ENCODE assay signal across 8 cellular contexts in genomic region chr5:65480306-65480865, GRCh38. TPM values are rescaled to one million over a fixed set of nuclear protein-coding genes. Genes with fewer than 3 reads are reported as not detected.
DNase-seq lines count a peak whose midpoint lies in the region; ATAC-seq and TF ChIP-seq lines count a peak whose summit lies in the region.

No MANE protein-coding gene starts in this region.

- H3K4me3 Mint-ChIP-seq in T-cell = no peak overlapping the region
- no peak overlapping the region for H3K4me3 Mint-ChIP-seq in stimulated activated naive B cell treated with anti-CD40 and anti-IgM and Interleukin-4, amounts not matched to agents 10 μg/mL and 1 μg/mL and 100 μg/mL, for 72 hours

- H3K27me3 Mint-ChIP-seq in T-cell = no peaks in the 10 kb centered on the region
- no peaks in the 10 kb centered on the region for H3K27me3 Mint-ChIP-seq in stimulated activated naive B cell treated with anti-CD40 and anti-IgM and Interleukin-4, amounts not matched to agents 10 μg/mL and 1 μg/mL and 100 μg/mL, for 72 hours

- no peak for TF ChIP-seq CTCF in right lobe of liver (IDR thresholded peaks at IDR 0.05)

- H3K4me3 ChIP-seq in duodenal mucosa (ENCODE audit: low read depth in 1 of 2, low read length in 2 of 2) (peak overlapping the region; percentile 72 to 81), right lobe of liver (peak overlapping the region; percentile 23 to 32 (median 30))

- POLR2A ChIA-PET in T-cell (lab: Charles Lee) = interaction anchor here (0.6 to 0.9 kb wide), 4 partner anchors 82 to 698 kb away, joined by 3 to 6 read pairs (median 4); no protein-coding TSS in a partner anchor

- CTCF ChIA-PET in T-cell (lab: Charles Lee) = interaction anchor here (0.5 to 1.9 kb wide), 5 partner anchors 65 to 856 kb away, joined by 3 to 15 read pairs (median 6); partner anchors contain the start of genes CENPK (in 1 of the 2) and PPWD1 (in 1 of the 2)

- H3K4me1 ChIP-seq in duodenal mucosa (ENCODE audit: control insufficient read depth in 1 of 2, insufficient read depth in 2 of 2, low read length in 2 of 2) (peaks cover 5 to 18% of the 10 kb centered on the region in 2 donors), right lobe of liver (peaks cover 0 to 15% (median 5%) of the 10 kb centered on the region in 4 donors)

- DNase-seq in ACHN = peak; percentile 70
- DNase-seq in KBM-7 = peak; percentile 65
- DNase-seq in T-cell = peak in 26 of 34 experiments; percentile 4 to 61 (median 22)
- DNase-seq in right lobe of liver = peak; percentile 80 to 90 (median 87)
- no peak for DNase-seq in stimulated activated naive B cell treated with anti-CD40 and anti-IgM and Interleukin-4, amounts not matched to agents 10 μg/mL and 1 μg/mL and 100 μg/mL, for 72 hours
- no peak for DNase-seq in NCI-H1436 treated with DMSO at 0.1 percent for 48 hours (lab: John Stamatoyannopoulos, UW)

- no peaks in the 10 kb centered on the region for H3K9me3 ChIP-seq in duodenal mucosa (ENCODE audit: control insufficient read depth in 1 of 2, low read length in 2 of 2)
- H3K9me3 ChIP-seq in right lobe of liver = no peaks in the 10 kb centered on the region

- no peak overlapping the region for H3K27ac ChIP-seq in duodenal mucosa (ENCODE audit: low read depth, low read length)
- peak overlapping the region; percentile 30 to 95 (median 92) for H3K27ac ChIP-seq in right lobe of liver

- under 1% methylated on average over 15 of the region's 15 CpGs for WGBS in right lobe of liver (ENCODE audit: insufficient coverage, low coverage, low lambda C conversion rate, missing lambda C conversion rate)

- H3K27ac Mint-ChIP-seq in T-cell = no peak overlapping the region
- no peak overlapping the region for H3K27ac Mint-ChIP-seq in stimulated activated naive B cell treated with anti-CD40 and anti-IgM and Interleukin-4, amounts not matched to agents 10 μg/mL and 1 μg/mL and 100 μg/mL, for 72 hours

- H3K36me3 ChIP-seq in duodenal mucosa (ENCODE audit: control insufficient read depth in 1 of 2, insufficient read depth in 2 of 2, low read length in 2 of 2) (no peaks in the 10 kb centered on the region), right lobe of liver (no peaks in the 10 kb centered on the region)

- H3K9me3 Mint-ChIP-seq in T-cell = no peaks in the 10 kb centered on the region
- no peaks in the 10 kb centered on the region for H3K9me3 Mint-ChIP-seq in stimulated activated naive B cell treated with anti-CD40 and anti-IgM and Interleukin-4, amounts not matched to agents 10 μg/mL and 1 μg/mL and 100 μg/mL, for 72 hours

- H3K27me3 ChIP-seq in duodenal mucosa (ENCODE audit: control insufficient read depth in 1 of 2, insufficient read depth in 2 of 2, low read length in 2 of 2) = no peaks in the 10 kb centered on the region
- H3K27me3 ChIP-seq in right lobe of liver = no peaks in the 10 kb centered on the region

- no peaks in the 10 kb centered on the region for H3K36me3 Mint-ChIP-seq in T-cell
- H3K36me3 Mint-ChIP-seq in stimulated activated naive B cell treated with anti-CD40 and anti-IgM and Interleukin-4, amounts not matched to agents 10 μg/mL and 1 μg/mL and 100 μg/mL, for 72 hours = no peaks in the 10 kb centered on the region

- peaks cover 10 to 18% (median 14%) of the 10 kb centered on the region in 3 donors for H3K4me1 Mint-ChIP-seq in T-cell
- H3K4me1 Mint-ChIP-seq in stimulated activated naive B cell treated with anti-CD40 and anti-IgM and Interleukin-4, amounts not matched to agents 10 μg/mL and 1 μg/mL and 100 μg/mL, for 72 hours = peaks cover 3 to 9% of the 10 kb centered on the region in 2 donors

- in situ Hi-C loops in ACHN (cut with HindIII; ENCODE audit: low pct_ligation_motif_present, low pct_unique_long_range_greater_than_20kb, low sequenced_read_pairs) (loop anchor here (25.0 kb wide), 1 partner anchor 668 kb away; no protein-coding TSS in a partner anchor), KBM-7 (cut with MboI; ENCODE audit: low pct_unique_long_range_greater_than_20kb, low sequenced_read_pairs) (loop anchor here (25.0 kb wide), 2 partner anchors 393 to 668 kb away; no protein-coding TSS in a partner anchor)

- ATAC-seq in GM18517 (IDR thresholded peaks at IDR 0.05; ENCODE audit: unreplicated experiment) (peak; percentile 29), T-cell (replicated peaks in 1 of 4) (peak; percentile 21 to 42 (median 32)), right lobe of liver (peak; percentile 64 to 82 (median 72))
- peak; percentile 36 to 39 for ATAC-seq in stimulated activated naive B cell treated with anti-CD40 and anti-IgM and Interleukin-4, amounts not matched to agents 10 μg/mL and 1 μg/mL and 100 μg/mL, for 72 hours (replicated peaks)

- no peak for TF ChIP-seq POLR2A in right lobe of liver (IDR thresholded peaks at IDR 0.05)

- intact Hi-C loops in right lobe of liver (cut with DNase I) = no loop called here

- H3K9ac ChIP-seq in duodenal mucosa (ENCODE audit: low read depth in 1 of 2, low read length in 2 of 2) = peak overlapping the region; percentile 14 to 69

RNA-seq across cellular contexts. Expression of gene ADAMTS6, which starts 1.3 kb away (rescaled TPM):
- total RNA-seq in T-cell = 1 to 10 TPM; 2.0 to 5.3 (median 4.0) TPM
- under 1 TPM; 0.17 to 0.56 (median 0.40) TPM for total RNA-seq in right lobe of liver

Comparison
In these comparisons a context has a peak if more than half of its experiments do, and no peak if none do; other contexts are left out.
1. DNase-seq: peak in ACHN (single experiment), KBM-7 (single experiment), T-cell (26 of 34) and right lobe of liver (3 of 3); none in stimulated activated naive B cell treated with anti-CD40 and anti-IgM and Interleukin-4, amounts not matched to agents 10 μg/mL and 1 μg/mL and 100 μg/mL, for 72 hours (single experiment) and NCI-H1436 treated with DMSO at 0.1 percent for 48 hours (single experiment).
2. Peak in every context shown above with its lines, with median percentiles within 50 percentile points of each other: ATAC-seq.